Comparison of ENCODE assay signal across 25 cellular contexts in the genomic region with DNA sequence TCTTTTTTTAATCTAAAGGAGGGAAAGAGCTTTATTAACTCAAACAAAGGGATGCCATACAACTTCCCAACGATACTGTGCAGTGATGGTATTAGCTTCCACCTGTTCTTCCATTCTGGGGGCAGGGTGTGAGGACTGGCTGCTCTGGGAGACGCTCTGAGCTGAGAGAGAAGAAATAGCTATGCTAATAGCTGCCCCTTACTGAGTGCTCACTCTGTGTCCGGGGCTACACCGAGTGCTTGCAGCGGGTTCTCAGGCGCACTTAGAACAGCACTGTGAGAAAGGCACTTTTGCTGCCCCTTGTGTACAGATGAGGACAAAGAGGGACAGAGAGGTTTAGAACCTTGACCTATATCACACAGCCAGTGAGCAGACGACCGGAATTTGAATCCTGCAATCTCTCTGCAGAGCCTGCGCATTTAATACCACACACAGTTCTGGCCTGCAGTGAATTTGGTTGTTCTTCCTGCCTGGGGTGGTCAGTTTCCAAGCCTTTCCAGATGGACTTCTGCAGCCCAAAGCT.
"Had no signal": no experiment of that assay in that cellular context is flagged by ENCODE, and none has a peak within 500 bp of the region (broad histone marks: within the 10 kb centered on the region; RNA-seq: fewer than 3 reads in every experiment).

No MANE protein-coding gene starts in this region.

- H3K4me1 ChIP-seq: gastrocnemius medialis, right atrium auricular region, spleen, tibial nerve had no signal

- ATAC-seq: activated CD4-positive, CD25-positive, alpha-beta regulatory T cell treated with anti-CD3 and anti-CD28 coated beads, Interleukin-2, amount 50 U/mL, for 24 hours; gastrocnemius medialis had no signal

- H3K27me3 ChIP-seq: gastrocnemius medialis, right atrium auricular region, suprapubic skin, tibial nerve had no signal

- H3K4me3 ChIP-seq: gastrocnemius medialis, right atrium auricular region, spleen, suprapubic skin, tibial nerve had no signal

- H3K9me3 ChIP-seq: gastrocnemius medialis, right atrium auricular region, suprapubic skin had no signal

- DNase-seq: activated CD4-positive, alpha-beta memory T cell treated with anti-CD3 and anti-CD28 coated beads for 36 hours; activated CD4-positive, alpha-beta T cell treated with anti-CD3 and anti-CD28 coated beads for 48 hours; activated CD8-positive, alpha-beta memory T cell treated with anti-CD3 and anti-CD28 coated beads, Interleukin-2, amount 50 U/mL, for 48 hours; activated gamma-delta T cell; activated naive CD4-positive, alpha-beta T cell treated with anti-CD3 and anti-CD28 coated beads, Interleukin-2, amount 10 ng/mL, durations not matched to agents 7 days and 5 days; activated naive CD8-positive, alpha-beta T cell treated with anti-CD3 and anti-CD28 coated beads, Interleukin-2, amount 10 ng/mL, durations not matched to agents 7 days and 5 days; activated T-cell treated with anti-CD3 and anti-CD28 coated beads, Interleukin-2, amount 50 U/mL, for 24 hours; gastrocnemius medialis; head of caudate nucleus; hippocampal formation; immature natural killer cell; naive B cell; occipital lobe; spleen; stimulated activated naive CD4-positive, alpha-beta T cell; SW 1271; T-helper 9 cell had no signal

- H3K27ac ChIP-seq: epithelial cell of prostate, gastrocnemius medialis, right atrium auricular region, spleen, suprapubic skin, tibial nerve, VCaP had no signal

- H3K36me3 ChIP-seq: gastrocnemius medialis, right atrium auricular region, spleen, suprapubic skin, tibial nerve had no signal

- FAIRE-seq: TTC549, urothelium cell line had no signal
